10 cellular contexts compared by ENCODE assay signal in the genomic region with DNA sequence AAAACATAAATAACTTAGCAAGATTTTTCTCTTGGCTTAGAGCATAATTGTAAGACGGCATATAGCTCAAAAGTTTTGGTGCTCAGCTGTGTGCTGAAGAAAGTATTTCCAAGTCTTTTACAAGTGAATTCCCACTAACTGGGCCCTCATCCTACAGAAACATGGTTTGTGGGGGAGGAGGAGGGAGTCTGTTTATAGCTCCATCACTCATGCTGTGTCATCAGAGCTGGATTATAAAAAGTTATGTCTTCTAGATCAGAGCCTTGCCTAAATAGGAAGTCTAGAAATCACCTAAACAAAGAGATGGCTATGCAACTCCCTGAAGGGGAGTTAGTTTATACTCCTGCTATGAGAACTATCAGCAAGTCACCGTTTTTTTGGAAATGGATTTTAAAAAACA.
DNase-seq lines count a peak whose midpoint lies in the region; ATAC-seq and TF ChIP-seq lines count a peak whose summit lies in the region.
"Had no signal": no experiment of that assay in that cellular context is flagged by ENCODE, and none has a peak within 500 bp of the region (broad histone marks: within the 10 kb centered on the region; RNA-seq: fewer than 3 reads in every experiment).

No MANE protein-coding gene starts in this region.

- H3K27ac ChIP-seq in stomach smooth muscle (ENCODE audit: low read length), result peak overlapping the region; percentile 70
- H3K27ac ChIP-seq: neutrophil had no signal

- no peaks in the 10 kb centered on the region for H3K9me3 ChIP-seq in stomach smooth muscle (ENCODE audit: control insufficient read depth in 2 of 2, low read length in 2 of 2)
- H3K9me3 ChIP-seq: neutrophil had no signal

- TF ChIP-seq CTCF in WTC11 (IDR thresholded peaks at IDR 0.05), result no peak

- no peak overlapping the region for H3K4me3 Mint-ChIP-seq in WTC11

- no peaks in the 10 kb centered on the region for H3K36me3 ChIP-seq in stomach smooth muscle (ENCODE audit: control insufficient read depth in 2 of 2, insufficient read depth in 2 of 2, low read length in 2 of 2)
- H3K36me3 ChIP-seq: neutrophil had no signal

- no peaks in the 10 kb centered on the region for H3K4me1 ChIP-seq in stomach smooth muscle (ENCODE audit: control insufficient read depth, insufficient read depth, low read length)

- no peaks in the 10 kb centered on the region for H3K36me3 Mint-ChIP-seq in WTC11

- DNase-seq in HCEC 1CT, result peak; percentile 90
- peak; percentile 56 for DNase-seq in amniotic stem cell (lab: John Stamatoyannopoulos, UW)
- peak; percentile 38 for DNase-seq in hepatic stellate cell (ENCODE audit: low spot score)
- DNase-seq in NCI-H146 treated with DMSO at 0.1 percent for 48 hours (lab: John Stamatoyannopoulos, UW; ENCODE audit: unreplicated experiment), result no peak
- no peak for DNase-seq in HPDE6-E6E7 (ENCODE audit: extremely low spot score)
- DNase-seq in WTC11 (ENCODE audit: low spot score), result no peak
- DNase-seq: NCI-H1105 had no signal

- peaks cover 30% of the 10 kb centered on the region for H3K27me3 Mint-ChIP-seq in WTC11 (ENCODE audit: low read depth)

- peak overlapping the region; percentile 1 for H3K9ac ChIP-seq in stomach smooth muscle (ENCODE audit: low read length in 2 of 2)

- POLR2A ChIA-PET in WTC11 (lab: Charles Lee), result interaction anchor here (0.6 kb wide), 1 partner anchor 504 kb away, joined by 5 read pairs; no protein-coding TSS in a partner anchor

- no peak overlapping the region for H3K27ac Mint-ChIP-seq in WTC11

- CTCF ChIA-PET in WTC11 (lab: Charles Lee), result no interaction called here

- H3K9me3 Mint-ChIP-seq in WTC11, result no peaks in the 10 kb centered on the region

- peaks cover 14% of the 10 kb centered on the region for H3K4me1 Mint-ChIP-seq in WTC11

- H3K27me3 ChIP-seq in stomach smooth muscle (ENCODE audit: control insufficient read depth in 1 of 2, insufficient read depth in 2 of 2, low read length in 2 of 2), result no peaks in the 10 kb centered on the region
- H3K27me3 ChIP-seq: neutrophil had no signal

- peak overlapping the region in 1 of 2 donors; percentile 31 for H3K4me3 ChIP-seq in stomach smooth muscle (ENCODE audit: low read length in 2 of 2)

- ATAC-seq in GM18870 (IDR thresholded peaks at IDR 0.05; ENCODE audit: unreplicated experiment) (no peak), WTC11 (no peak; the same call in 1 of the 2 replicates)

TF ChIP-seq in WTC11, 78 proteins besides CTCF, POLR2A, EP300 and RAD21 (continues in another document):
- no peak for TF ChIP-seq ZNF416 (CRISPR knock-in tag; IDR thresholded peaks at IDR 0.05)
- no peak for TF ChIP-seq NR3C1 (CRISPR knock-in tag; conservative IDR thresholded peaks at IDR 0.05; ENCODE audit: low read depth)
- TF ChIP-seq ZNF317 (CRISPR knock-in tag; IDR thresholded peaks at IDR 0.05; ENCODE audit: borderline replicate concordance, low read depth), result no peak
- TF ChIP-seq ETV6 (CRISPR knock-in tag; IDR thresholded peaks at IDR 0.05), result no peak
- TF ChIP-seq SMAD3 (CRISPR knock-in tag; IDR thresholded peaks at IDR 0.05; ENCODE audit: borderline replicate concordance), result no peak
- TF ChIP-seq, protein P1, sequence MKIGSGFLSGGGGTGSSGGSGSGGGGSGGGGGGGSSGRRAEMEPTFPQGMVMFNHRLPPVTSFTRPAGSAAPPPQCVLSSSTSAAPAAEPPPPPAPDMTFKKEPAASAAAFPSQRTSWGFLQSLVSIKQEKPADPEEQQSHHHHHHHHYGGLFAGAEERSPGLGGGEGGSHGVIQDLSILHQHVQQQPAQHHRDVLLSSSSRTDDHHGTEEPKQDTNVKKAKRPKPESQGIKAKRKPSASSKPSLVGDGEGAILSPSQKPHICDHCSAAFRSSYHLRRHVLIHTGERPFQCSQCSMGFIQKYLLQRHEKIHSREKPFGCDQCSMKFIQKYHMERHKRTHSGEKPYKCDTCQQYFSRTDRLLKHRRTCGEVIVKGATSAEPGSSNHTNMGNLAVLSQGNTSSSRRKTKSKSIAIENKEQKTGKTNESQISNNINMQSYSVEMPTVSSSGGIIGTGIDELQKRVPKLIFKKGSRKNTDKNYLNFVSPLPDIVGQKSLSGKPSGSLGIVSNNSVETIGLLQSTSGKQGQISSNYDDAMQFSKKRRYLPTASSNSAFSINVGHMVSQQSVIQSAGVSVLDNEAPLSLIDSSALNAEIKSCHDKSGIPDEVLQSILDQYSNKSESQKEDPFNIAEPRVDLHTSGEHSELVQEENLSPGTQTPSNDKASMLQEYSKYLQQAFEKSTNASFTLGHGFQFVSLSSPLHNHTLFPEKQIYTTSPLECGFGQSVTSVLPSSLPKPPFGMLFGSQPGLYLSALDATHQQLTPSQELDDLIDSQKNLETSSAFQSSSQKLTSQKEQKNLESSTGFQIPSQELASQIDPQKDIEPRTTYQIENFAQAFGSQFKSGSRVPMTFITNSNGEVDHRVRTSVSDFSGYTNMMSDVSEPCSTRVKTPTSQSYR (CRISPR knock-in tag; IDR thresholded peaks at IDR 0.05), result no peak
- TF ChIP-seq, protein P2, sequence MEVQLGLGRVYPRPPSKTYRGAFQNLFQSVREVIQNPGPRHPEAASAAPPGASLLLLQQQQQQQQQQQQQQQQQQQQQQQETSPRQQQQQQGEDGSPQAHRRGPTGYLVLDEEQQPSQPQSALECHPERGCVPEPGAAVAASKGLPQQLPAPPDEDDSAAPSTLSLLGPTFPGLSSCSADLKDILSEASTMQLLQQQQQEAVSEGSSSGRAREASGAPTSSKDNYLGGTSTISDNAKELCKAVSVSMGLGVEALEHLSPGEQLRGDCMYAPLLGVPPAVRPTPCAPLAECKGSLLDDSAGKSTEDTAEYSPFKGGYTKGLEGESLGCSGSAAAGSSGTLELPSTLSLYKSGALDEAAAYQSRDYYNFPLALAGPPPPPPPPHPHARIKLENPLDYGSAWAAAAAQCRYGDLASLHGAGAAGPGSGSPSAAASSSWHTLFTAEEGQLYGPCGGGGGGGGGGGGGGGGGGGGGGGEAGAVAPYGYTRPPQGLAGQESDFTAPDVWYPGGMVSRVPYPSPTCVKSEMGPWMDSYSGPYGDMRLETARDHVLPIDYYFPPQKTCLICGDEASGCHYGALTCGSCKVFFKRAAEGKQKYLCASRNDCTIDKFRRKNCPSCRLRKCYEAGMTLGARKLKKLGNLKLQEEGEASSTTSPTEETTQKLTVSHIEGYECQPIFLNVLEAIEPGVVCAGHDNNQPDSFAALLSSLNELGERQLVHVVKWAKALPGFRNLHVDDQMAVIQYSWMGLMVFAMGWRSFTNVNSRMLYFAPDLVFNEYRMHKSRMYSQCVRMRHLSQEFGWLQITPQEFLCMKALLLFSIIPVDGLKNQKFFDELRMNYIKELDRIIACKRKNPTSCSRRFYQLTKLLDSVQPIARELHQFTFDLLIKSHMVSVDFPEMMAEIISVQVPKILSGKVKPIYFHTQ (CRISPR knock-in tag; IDR thresholded peaks at IDR 0.05), result no peak
- TF ChIP-seq, protein P3, sequence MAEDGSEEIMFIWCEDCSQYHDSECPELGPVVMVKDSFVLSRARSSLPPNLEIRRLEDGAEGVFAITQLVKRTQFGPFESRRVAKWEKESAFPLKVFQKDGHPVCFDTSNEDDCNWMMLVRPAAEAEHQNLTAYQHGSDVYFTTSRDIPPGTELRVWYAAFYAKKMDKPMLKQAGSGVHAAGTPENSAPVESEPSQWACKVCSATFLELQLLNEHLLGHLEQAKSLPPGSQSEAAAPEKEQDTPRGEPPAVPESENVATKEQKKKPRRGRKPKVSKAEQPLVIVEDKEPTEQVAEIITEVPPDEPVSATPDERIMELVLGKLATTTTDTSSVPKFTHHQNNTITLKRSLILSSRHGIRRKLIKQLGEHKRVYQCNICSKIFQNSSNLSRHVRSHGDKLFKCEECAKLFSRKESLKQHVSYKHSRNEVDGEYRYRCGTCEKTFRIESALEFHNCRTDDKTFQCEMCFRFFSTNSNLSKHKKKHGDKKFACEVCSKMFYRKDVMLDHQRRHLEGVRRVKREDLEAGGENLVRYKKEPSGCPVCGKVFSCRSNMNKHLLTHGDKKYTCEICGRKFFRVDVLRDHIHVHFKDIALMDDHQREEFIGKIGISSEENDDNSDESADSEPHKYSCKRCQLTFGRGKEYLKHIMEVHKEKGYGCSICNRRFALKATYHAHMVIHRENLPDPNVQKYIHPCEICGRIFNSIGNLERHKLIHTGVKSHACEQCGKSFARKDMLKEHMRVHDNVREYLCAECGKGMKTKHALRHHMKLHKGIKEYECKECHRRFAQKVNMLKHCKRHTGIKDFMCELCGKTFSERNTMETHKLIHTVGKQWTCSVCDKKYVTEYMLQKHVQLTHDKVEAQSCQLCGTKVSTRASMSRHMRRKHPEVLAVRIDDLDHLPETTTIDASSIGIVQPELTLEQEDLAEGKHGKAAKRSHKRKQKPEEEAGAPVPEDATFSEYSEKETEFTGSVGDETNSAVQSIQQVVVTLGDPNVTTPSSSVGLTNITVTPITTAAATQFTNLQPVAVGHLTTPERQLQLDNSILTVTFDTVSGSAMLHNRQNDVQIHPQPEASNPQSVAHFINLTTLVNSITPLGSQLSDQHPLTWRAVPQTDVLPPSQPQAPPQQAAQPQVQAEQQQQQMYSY (CRISPR knock-in tag; IDR thresholded peaks at IDR 0.05), result no peak
- TF ChIP-seq, protein P4, sequence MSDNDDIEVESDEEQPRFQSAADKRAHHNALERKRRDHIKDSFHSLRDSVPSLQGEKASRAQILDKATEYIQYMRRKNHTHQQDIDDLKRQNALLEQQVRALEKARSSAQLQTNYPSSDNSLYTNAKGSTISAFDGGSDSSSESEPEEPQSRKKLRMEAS (CRISPR knock-in tag; IDR thresholded peaks at IDR 0.05), result no peak
- no peak for TF ChIP-seq CREM (CRISPR knock-in tag; IDR thresholded peaks at IDR 0.05)
- TF ChIP-seq RELA (CRISPR knock-in tag; IDR thresholded peaks at IDR 0.05; ENCODE audit: borderline replicate concordance), result no peak
- no peak for TF ChIP-seq NFYB (CRISPR knock-in tag; conservative IDR thresholded peaks at IDR 0.05; ENCODE audit: low read depth)
- TF ChIP-seq MXD4 (CRISPR knock-in tag; IDR thresholded peaks at IDR 0.05; ENCODE audit: borderline replicate concordance), result no peak
- TF ChIP-seq ZNF396 (CRISPR knock-in tag; IDR thresholded peaks at IDR 0.05; ENCODE audit: borderline replicate concordance), result no peak
- TF ChIP-seq ZNF138 (CRISPR knock-in tag; conservative IDR thresholded peaks at IDR 0.05), result no peak
- TF ChIP-seq IRF1 (CRISPR knock-in tag; IDR thresholded peaks at IDR 0.05), result no peak
- no peak for TF ChIP-seq ZNF232 (CRISPR knock-in tag; IDR thresholded peaks at IDR 0.05)
- TF ChIP-seq EMX1 (CRISPR knock-in tag; IDR thresholded peaks at IDR 0.05), result no peak

Comparison
In these comparisons a context has a peak if more than half of its experiments do, and no peak if none do; other contexts are left out.
1. DNase-seq: peak in HCEC 1CT (single experiment), amniotic stem cell (single experiment) and hepatic stellate cell (single experiment); none in NCI-H146 treated with DMSO at 0.1 percent for 48 hours (single experiment), HPDE6-E6E7 (single experiment) and WTC11 (single experiment).